26 cellular contexts compared by ENCODE assay signal in the genomic region with DNA sequence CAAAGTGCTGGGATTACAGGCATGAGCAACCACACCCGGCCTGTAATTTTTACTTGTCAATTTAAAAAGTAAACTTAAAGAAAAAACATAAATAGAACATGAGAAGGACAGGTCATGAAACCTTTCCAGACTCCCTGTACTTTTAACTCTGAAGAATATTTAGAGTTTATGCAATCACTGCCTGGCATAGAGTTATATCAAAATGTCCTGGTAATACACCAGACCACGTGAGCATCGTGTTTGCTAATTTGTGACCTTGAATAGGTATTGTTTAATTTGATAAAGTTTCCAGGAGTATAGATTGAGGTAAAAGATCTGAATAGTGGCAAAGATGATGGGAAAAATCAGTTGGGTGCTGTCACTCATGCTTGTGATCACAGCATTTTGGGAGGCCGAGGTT.
"Had no signal": no experiment of that assay in that cellular context is flagged by ENCODE, and none has a peak within 500 bp of the region (broad histone marks: within the 10 kb centered on the region; RNA-seq: fewer than 3 reads in every experiment).

No MANE protein-coding gene starts in this region.

- DNase-seq: activated CD4-positive, alpha-beta memory T cell treated with anti-CD3 and anti-CD28 coated beads, Interleukin-2, amount 10 ng/mL, durations not matched to agents 7 days and 5 days; activated CD4-positive, alpha-beta T cell treated with anti-CD3 and anti-CD28 coated beads for 36 hours; activated CD4-positive, alpha-beta T cell treated with anti-CD3 and anti-CD28 coated beads, Interleukin-2, amount 10 ng/mL, durations not matched to agents 24 days and 14 days; activated CD4-positive, alpha-beta T cell treated with anti-CD3 and anti-CD28 coated beads, Interleukin-2, amount 50 U/mL, for 4 hours; activated CD4-positive, CD25-positive, alpha-beta regulatory T cell; activated CD4-positive, CD25-positive, alpha-beta regulatory T cell treated with anti-CD3 and anti-CD28 coated beads, Interleukin-2, amount 50 U/mL, for 72 hours; activated CD8-positive, alpha-beta memory T cell treated with anti-CD3 and anti-CD28 coated beads, Interleukin-2, amount 50 U/mL, for 48 hours; activated effector memory CD4-positive, alpha-beta T cell treated with Interleukin-2 at 50 U/mL for 16 hours; activated gamma-delta T cell treated with Interleukin-2 at 50 U/mL for 16 hours; activated naive CD4-positive, alpha-beta T cell treated with anti-CD3 and anti-CD28 coated beads, Interleukin-2, amount 50 U/mL, for 16 hours; activated naive CD4-positive, alpha-beta T cell treated with Interleukin-2 at 50 U/mL for 16 hours; activated T-cell treated with anti-CD3 and anti-CD28 coated beads for 4 hours; activated T-cell treated with anti-CD3 and anti-CD28 coated beads, Interleukin-2, amount 50 U/mL, for 24 hours; amniotic stem cell; anterior cingulate cortex; caudate nucleus; cortex of kidney; dermis blood vessel endothelial cell; effector CD4-positive, alpha-beta T cell; effector memory CD8-positive, alpha-beta T cell; foreskin fibroblast; head of caudate nucleus; T-helper 2 cell had no signal

- ATAC-seq: activated CD4-positive, alpha-beta T cell treated with anti-CD3 and anti-CD28 coated beads for 36 hours; activated T-helper 17 cell treated with anti-CD3 and anti-CD28 coated beads, Interleukin-2, amount 50 U/mL, for 72 hours; effector memory CD8-positive, alpha-beta T cell had no signal

- H3K27ac Mint-ChIP-seq: activated CD4-positive, alpha-beta memory T cell treated with anti-CD3 and anti-CD28 coated beads, Interleukin-2, amount 10 ng/mL, durations not matched to agents 7 days and 5 days; activated CD4-positive, alpha-beta T cell treated with anti-CD3 and anti-CD28 coated beads for 36 hours; activated CD4-positive, alpha-beta T cell treated with anti-CD3 and anti-CD28 coated beads, Interleukin-2, amount 10 ng/mL, durations not matched to agents 24 days and 14 days; activated naive CD8-positive, alpha-beta T cell; activated T-cell treated with anti-CD3 and anti-CD28 coated beads, Interleukin-2, amount 50 U/mL, for 24 hours; activated T-helper 17 cell treated with anti-CD3 and anti-CD28 coated beads, Interleukin-2, amount 50 U/mL, for 72 hours; effector memory CD8-positive, alpha-beta T cell had no signal

- H3K4me1 Mint-ChIP-seq: activated CD4-positive, alpha-beta memory T cell treated with anti-CD3 and anti-CD28 coated beads, Interleukin-2, amount 10 ng/mL, durations not matched to agents 7 days and 5 days; activated CD4-positive, alpha-beta T cell treated with anti-CD3 and anti-CD28 coated beads for 36 hours; activated CD4-positive, alpha-beta T cell treated with anti-CD3 and anti-CD28 coated beads, Interleukin-2, amount 10 ng/mL, durations not matched to agents 24 days and 14 days; activated T-helper 17 cell treated with anti-CD3 and anti-CD28 coated beads, Interleukin-2, amount 50 U/mL, for 72 hours had no signal

- H3K36me3 Mint-ChIP-seq: activated naive CD8-positive, alpha-beta T cell had no signal

- H3K27me3 Mint-ChIP-seq: activated CD4-positive, alpha-beta T cell treated with anti-CD3 and anti-CD28 coated beads for 36 hours; activated CD4-positive, alpha-beta T cell treated with anti-CD3 and anti-CD28 coated beads, Interleukin-2, amount 10 ng/mL, durations not matched to agents 24 days and 14 days; activated T-helper 17 cell treated with anti-CD3 and anti-CD28 coated beads, Interleukin-2, amount 50 U/mL, for 72 hours had no signal

- H3K27ac ChIP-seq: epithelial cell of prostate had no signal

- H3K9me3 Mint-ChIP-seq: activated CD4-positive, alpha-beta memory T cell treated with anti-CD3 and anti-CD28 coated beads, Interleukin-2, amount 10 ng/mL, durations not matched to agents 7 days and 5 days; activated CD4-positive, alpha-beta T cell treated with anti-CD3 and anti-CD28 coated beads, Interleukin-2, amount 10 ng/mL, durations not matched to agents 24 days and 14 days; activated T-cell treated with anti-CD3 and anti-CD28 coated beads, Interleukin-2, amount 50 U/mL, for 24 hours; activated T-helper 17 cell treated with anti-CD3 and anti-CD28 coated beads, Interleukin-2, amount 50 U/mL, for 72 hours; effector memory CD8-positive, alpha-beta T cell had no signal

- H3K4me3 Mint-ChIP-seq: activated CD4-positive, alpha-beta memory T cell treated with anti-CD3 and anti-CD28 coated beads, Interleukin-2, amount 10 ng/mL, durations not matched to agents 7 days and 5 days; activated CD4-positive, alpha-beta T cell treated with anti-CD3 and anti-CD28 coated beads for 36 hours; activated CD4-positive, alpha-beta T cell treated with anti-CD3 and anti-CD28 coated beads, Interleukin-2, amount 10 ng/mL, durations not matched to agents 24 days and 14 days; activated naive CD8-positive, alpha-beta T cell; activated T-cell treated with anti-CD3 and anti-CD28 coated beads, Interleukin-2, amount 50 U/mL, for 24 hours; activated T-helper 17 cell treated with anti-CD3 and anti-CD28 coated beads, Interleukin-2, amount 50 U/mL, for 72 hours; effector memory CD8-positive, alpha-beta T cell had no signal
